In genomic region chr6:29730575-29731126, GRCh38 we compare ENCODE assay signal across 1 cellular context.
TF ChIP-seq lines count a peak whose summit lies in the region.

No MANE protein-coding gene starts in this region.

TF ChIP-seq in WTC11, 78 proteins besides CTCF, POLR2A, EP300 and RAD21 (continued from another document):
- TF ChIP-seq ATF6 (CRISPR knock-in tag; IDR thresholded peaks at IDR 0.05), result no peak
- no peak for TF ChIP-seq NFE2L1 (CRISPR knock-in tag; IDR thresholded peaks at IDR 0.05)
- TF ChIP-seq E2F5 (CRISPR knock-in tag; IDR thresholded peaks at IDR 0.05), result no peak
- no peak for TF ChIP-seq PREB (CRISPR knock-in tag; IDR thresholded peaks at IDR 0.05; ENCODE audit: borderline replicate concordance)
- TF ChIP-seq MYBL2 (CRISPR knock-in tag; IDR thresholded peaks at IDR 0.05), result no peak
- TF ChIP-seq IRF2 (CRISPR knock-in tag; IDR thresholded peaks at IDR 0.05; ENCODE audit: borderline replicate concordance, low read depth), result no peak
- no peak for TF ChIP-seq TEAD1 (CRISPR knock-in tag; IDR thresholded peaks at IDR 0.05)
- no peak for TF ChIP-seq TCF7 (CRISPR knock-in tag; IDR thresholded peaks at IDR 0.05; ENCODE audit: low read depth)
- TF ChIP-seq ZNF232 (CRISPR knock-in tag; IDR thresholded peaks at IDR 0.05), result no peak
- TF ChIP-seq GABPB1 (CRISPR knock-in tag; IDR thresholded peaks at IDR 0.05), result no peak
- TF ChIP-seq CBFB (CRISPR knock-in tag; IDR thresholded peaks at IDR 0.05; ENCODE audit: low read depth), result no peak
